ENCODE assay signal across 8 cellular contexts in genomic region chr19:11088508-11089253, GRCh38. TPM values are rescaled to one million over a fixed set of nuclear protein-coding genes. Genes with fewer than 3 reads are reported as not detected.
A peak's percentile ranks its signal among the peaks of the same experiment; 100 is the strongest.
DNase-seq lines count a peak whose midpoint lies in the region; ATAC-seq and TF ChIP-seq lines count a peak whose summit lies in the region.

No MANE protein-coding gene starts in this region.

- no peaks in the 10 kb centered on the region for H3K9me3 ChIP-seq in Karpas-422 (ENCODE audit: low read length)
- no peaks in the 10 kb centered on the region for H3K9me3 ChIP-seq in lung (ENCODE audit: control insufficient read depth in 2 of 2, insufficient read depth in 1 of 2, low read length in 1 of 2)
- no peaks in the 10 kb centered on the region for H3K9me3 ChIP-seq in tibial nerve

- peaks cover 40% of the 10 kb centered on the region for H3K79me2 ChIP-seq in Karpas-422 (ENCODE audit: low read length)

- TF ChIP-seq POLR2A in tibial nerve (IDR thresholded peaks at IDR 0.05) = peak in 1 of 2 donors; percentile 12

- peak overlapping the region; percentile 87 for H3K9ac ChIP-seq in Karpas-422 (ENCODE audit: low read length)

- no peak for ATAC-seq in lung (ENCODE audit: insufficient read depth, low FRiP score)
- ATAC-seq in left colon = no peak
- no peak for ATAC-seq in GM21529 (IDR thresholded peaks at IDR 0.05; ENCODE audit: unreplicated experiment)
- ATAC-seq in GM18502 (IDR thresholded peaks at IDR 0.05; ENCODE audit: poor library complexity, unreplicated experiment) = no peak

- H3K4me3 ChIP-seq in Karpas-422 (ENCODE audit: low read length) (peak overlapping the region; percentile 85), lung (no peak overlapping the region), tibial nerve (peak overlapping the region; percentile 58 to 77 (median 71))

- peaks cover 31% of the 10 kb centered on the region for H4K20me1 ChIP-seq in Karpas-422 (ENCODE audit: insufficient read depth, low read depth, low read length)

- H3K36me3 ChIP-seq in Karpas-422 (ENCODE audit: insufficient read depth, low read length) (peaks cover 24% of the 10 kb centered on the region), lung (ENCODE audit: control insufficient read depth in 2 of 2, insufficient read depth in 2 of 2, low read length in 2 of 2) (peaks cover 0 to 2% of the 10 kb centered on the region in 2 donors), tibial nerve (no peaks in the 10 kb centered on the region)

- 17 to 38% methylated on average over 11 of the region's 11 CpGs for WGBS in lung, 2 donors
- WGBS in tibial nerve, 2 donors = 12 to 13% methylated on average over 11 of the region's 11 CpGs

- DNase-seq in Ammon's horn (ENCODE audit: low spot score) (peak; percentile 52), Karpas-422 (no peak), caudate nucleus (lab: John Stamatoyannopoulos, UW) (peak in 6 of 61 donors; percentile 10 to 41 (median 22)), lung (ENCODE audit: low spot score) (no peak), tibial nerve (ENCODE audit: low spot score in 2 of 2) (peak in 1 of 2 donors; percentile 38), left colon (no peak)

- peak overlapping the region; percentile 92 for H3K27ac ChIP-seq in Karpas-422 (ENCODE audit: low read length)
- peak overlapping the region; percentile 82 for H3K27ac ChIP-seq in caudate nucleus (ENCODE audit: low read depth, low read length)
- peak overlapping the region; percentile 79 to 89 for H3K27ac ChIP-seq in lung (ENCODE audit: low read depth in 1 of 2, low read length in 1 of 2)
- H3K27ac ChIP-seq in tibial nerve = peak overlapping the region; percentile 95 to 99 (median 98)

- H3K9me2 ChIP-seq in Karpas-422 (replicated peaks; ENCODE audit: insufficient read depth, low read length) = no peaks in the 10 kb centered on the region

- H2AFZ ChIP-seq in Karpas-422 (ENCODE audit: low read length) = 0 out of 2 replicates have a peak overlapping the region, but pooled peaks have one; percentile 19

- H3K4me1 ChIP-seq in Karpas-422 (ENCODE audit: low read length) (peaks cover 34% of the 10 kb centered on the region), lung (ENCODE audit: control insufficient read depth in 2 of 2, insufficient read depth in 2 of 2, low read length in 2 of 2) (peaks cover 14 to 17% of the 10 kb centered on the region in 2 donors), tibial nerve (peaks cover 0 to 80% (median 49%) of the 10 kb centered on the region in 4 donors)

- no peaks in the 10 kb centered on the region for H3K27me3 ChIP-seq in Karpas-422 (ENCODE audit: low read length)
- H3K27me3 ChIP-seq in lung (ENCODE audit: control insufficient read depth, insufficient read depth) = no peaks in the 10 kb centered on the region
- H3K27me3 ChIP-seq in tibial nerve = no peaks in the 10 kb centered on the region

- peak overlapping the region; percentile 59 for H3K4me2 ChIP-seq in Karpas-422 (ENCODE audit: low read depth, low read length, poor library complexity, severe bottlenecking)

- TF ChIP-seq CTCF in lung (IDR thresholded peaks at IDR 0.05; ENCODE audit: control extremely low read depth, extremely low read depth) = no peak
- TF ChIP-seq CTCF in tibial nerve (IDR thresholded peaks at IDR 0.05) = no peak

- peak in 1 of 2 donors; percentile 62 for TF ChIP-seq EP300 in tibial nerve (IDR thresholded peaks at IDR 0.05)

- intact Hi-C loops in left colon (cut with DNase I, micrococcal nuclease) = no loop called here

RNA-seq across cellular contexts. Expression of gene LDLR, which starts 0.6 kb away (rescaled TPM):
- total RNA-seq in Karpas-422 (2014; rRNA removed; shearing (Covaris generic); ENCODE audit: low replicate concordance) = 49.8 and 99.9 TPM in 2 replicates
- 100 to 1,000 TPM; 270 to 271 TPM for total RNA-seq in lung
- 100 to 1,000 TPM in 1 of 2 donors, 10 to 100 TPM in 1; 52.1 to 131 TPM for polyA plus RNA-seq in lung
- total RNA-seq in tibial nerve = 10 to 100 TPM; 22.6 to 45.6 (median 35.7) TPM
- 100 to 1,000 TPM; 122 to 224 TPM for total RNA-seq in left colon
